Comparison of ENCODE assay signal across 31 cellular contexts in genomic region chr1:206477110-206477509, GRCh38.
"Had no signal": no experiment of that assay in that cellular context is flagged by ENCODE, and none has a peak within 500 bp of the region (broad histone marks: within the 10 kb centered on the region; RNA-seq: fewer than 3 reads in every experiment).

No MANE protein-coding gene starts in this region.

- H3K36me3 ChIP-seq: gastrocnemius medialis, thoracic aorta, uterus, WERI-Rb-1 had no signal

- H3K27ac ChIP-seq: adrenal gland, cardiac muscle cell, coronary artery, dorsolateral prefrontal cortex, gastrocnemius medialis, hepatocyte, spleen, thoracic aorta, uterus, WERI-Rb-1 had no signal

- H3K27me3 Mint-ChIP-seq: activated CD4-positive, alpha-beta memory T cell treated with anti-CD3 and anti-CD28 coated beads, Interleukin-2, amount 10 ng/mL, durations not matched to agents 7 days and 5 days; activated CD4-positive, alpha-beta T cell treated with anti-CD3 and anti-CD28 coated beads, Interleukin-2, amount 10 ng/mL, durations not matched to agents 7 days and 5 days; activated CD8-positive, alpha-beta memory T cell treated with anti-CD3 and anti-CD28 coated beads, Interleukin-2, amount 10 ng/mL, durations not matched to agents 7 days and 5 days; activated naive CD4-positive, alpha-beta T cell treated with anti-CD3 and anti-CD28 coated beads, Interleukin-2, amount 50 U/mL, for 24 hours; memory B cell; naive thymus-derived CD4-positive, alpha-beta T cell; stimulated activated naive CD8-positive, alpha-beta T cell treated with anti-CD3 and anti-CD28 coated beads, Interleukin-15, Interleukin-2, amounts not matched to agents 100 ng/mL and 50 ng/mL, for 24 hours had no signal

- H3K9me3 Mint-ChIP-seq: activated CD4-positive, alpha-beta memory T cell treated with anti-CD3 and anti-CD28 coated beads, Interleukin-2, amount 10 ng/mL, durations not matched to agents 7 days and 5 days; activated CD4-positive, alpha-beta T cell treated with anti-CD3 and anti-CD28 coated beads, Interleukin-2, amount 10 ng/mL, durations not matched to agents 7 days and 5 days; activated naive CD4-positive, alpha-beta T cell treated with anti-CD3 and anti-CD28 coated beads, Interleukin-2, amount 50 U/mL, for 24 hours; memory B cell; naive thymus-derived CD4-positive, alpha-beta T cell; neural crest cell; stimulated activated naive CD8-positive, alpha-beta T cell treated with anti-CD3 and anti-CD28 coated beads, Interleukin-15, Interleukin-2, amounts not matched to agents 100 ng/mL and 50 ng/mL, for 24 hours; type B pancreatic cell had no signal

- H3K4me3 ChIP-seq: adrenal gland, cardiac muscle cell, coronary artery, dorsolateral prefrontal cortex, gastrocnemius medialis, hepatocyte, spleen, thoracic aorta, uterus had no signal

- H3K9me3 ChIP-seq: adrenal gland, gastrocnemius medialis, spleen, thoracic aorta, uterus had no signal

- H3K79me2 ChIP-seq: hepatocyte had no signal

- H3K4me1 ChIP-seq: gastrocnemius medialis, uterus had no signal

- H3K36me3 Mint-ChIP-seq: brain had no signal

- H3K4me3 Mint-ChIP-seq: activated CD4-positive, alpha-beta memory T cell treated with anti-CD3 and anti-CD28 coated beads, Interleukin-2, amount 10 ng/mL, durations not matched to agents 7 days and 5 days; activated CD4-positive, alpha-beta T cell treated with anti-CD3 and anti-CD28 coated beads, Interleukin-2, amount 10 ng/mL, durations not matched to agents 7 days and 5 days; activated CD8-positive, alpha-beta memory T cell treated with anti-CD3 and anti-CD28 coated beads, Interleukin-2, amount 10 ng/mL, durations not matched to agents 7 days and 5 days; activated naive CD4-positive, alpha-beta T cell treated with anti-CD3 and anti-CD28 coated beads, Interleukin-2, amount 50 U/mL, for 24 hours; brain; memory B cell; naive thymus-derived CD4-positive, alpha-beta T cell; neural crest cell; stimulated activated naive CD8-positive, alpha-beta T cell treated with anti-CD3 and anti-CD28 coated beads, Interleukin-15, Interleukin-2, amounts not matched to agents 100 ng/mL and 50 ng/mL, for 24 hours; type B pancreatic cell had no signal

- H3K27ac Mint-ChIP-seq: activated CD4-positive, alpha-beta memory T cell treated with anti-CD3 and anti-CD28 coated beads, Interleukin-2, amount 10 ng/mL, durations not matched to agents 7 days and 5 days; activated CD4-positive, alpha-beta T cell treated with anti-CD3 and anti-CD28 coated beads, Interleukin-2, amount 10 ng/mL, durations not matched to agents 7 days and 5 days; activated CD8-positive, alpha-beta memory T cell treated with anti-CD3 and anti-CD28 coated beads, Interleukin-2, amount 10 ng/mL, durations not matched to agents 7 days and 5 days; activated naive CD4-positive, alpha-beta T cell treated with anti-CD3 and anti-CD28 coated beads, Interleukin-2, amount 50 U/mL, for 24 hours; brain; memory B cell; stimulated activated naive CD8-positive, alpha-beta T cell treated with anti-CD3 and anti-CD28 coated beads, Interleukin-15, Interleukin-2, amounts not matched to agents 100 ng/mL and 50 ng/mL, for 24 hours; type B pancreatic cell had no signal

- FAIRE-seq: TTC549 had no signal

- H2AFZ ChIP-seq: hepatocyte had no signal

- DNase-seq: activated CD4-positive, alpha-beta memory T cell treated with anti-CD3 and anti-CD28 coated beads, Interleukin-2, amount 10 ng/mL, durations not matched to agents 7 days and 5 days; activated CD4-positive, alpha-beta T cell treated with anti-CD3 and anti-CD28 coated beads, Interleukin-2, amount 10 ng/mL, durations not matched to agents 7 days and 5 days; activated CD8-positive, alpha-beta memory T cell treated with anti-CD3 and anti-CD28 coated beads, Interleukin-2, amount 10 ng/mL, durations not matched to agents 7 days and 5 days; activated gamma-delta T cell; adrenal gland; dorsolateral prefrontal cortex; effector memory CD4-positive, alpha-beta T cell; erythroblast; gastrocnemius medialis; glutamatergic neuron; islet precursor cell; left cardiac atrium; midbrain; naive thymus-derived CD4-positive, alpha-beta T cell; T-helper 9 cell; uterus; WERI-Rb-1 had no signal

- H3K4me2 ChIP-seq: hepatocyte had no signal

- ATAC-seq: activated CD4-positive, CD25-positive, alpha-beta regulatory T cell treated with anti-CD3 and anti-CD28 coated beads, Interleukin-2, amount 50 U/mL, for 24 hours; activated CD8-positive, alpha-beta memory T cell treated with anti-CD3 and anti-CD28 coated beads, Interleukin-2, amount 10 ng/mL, durations not matched to agents 7 days and 5 days; gastrocnemius medialis; left cardiac atrium; naive thymus-derived CD4-positive, alpha-beta T cell; right cardiac atrium had no signal

- H3K27me3 ChIP-seq: adrenal gland, cardiac muscle cell, dorsolateral prefrontal cortex, gastrocnemius medialis, hepatocyte, spleen, uterus had no signal
